ENCODE assay signal across 29 cellular contexts in the genomic region with DNA sequence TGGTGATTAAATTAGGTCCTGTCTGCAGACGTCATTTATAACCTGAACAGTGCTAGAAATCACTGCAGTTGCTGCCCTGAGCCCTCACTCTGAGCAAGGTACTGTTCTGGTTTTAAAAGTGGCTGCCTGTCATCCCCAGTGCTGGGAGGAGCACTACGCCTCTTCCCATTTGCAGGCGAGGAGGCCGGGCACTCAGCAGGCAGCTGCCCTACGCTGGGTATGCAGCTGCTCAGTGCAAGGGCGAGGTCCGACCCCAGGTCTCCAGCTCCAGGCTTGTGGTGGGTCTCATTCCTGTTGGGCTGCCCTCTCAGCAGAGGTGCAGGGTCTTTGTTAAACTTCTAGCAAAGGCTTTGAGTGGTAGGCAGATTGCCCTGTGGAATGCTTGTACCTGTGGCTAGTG. TPM values are rescaled to one million over a fixed set of nuclear protein-coding genes. Genes with fewer than 3 reads are reported as not detected.
A peak's percentile ranks its signal among the peaks of the same experiment; 100 is the strongest.
DNase-seq lines count a peak whose midpoint lies in the region; ATAC-seq and TF ChIP-seq lines count a peak whose summit lies in the region.
"Had no signal": no experiment of that assay in that cellular context is flagged by ENCODE, and none has a peak within 500 bp of the region (broad histone marks: within the 10 kb centered on the region; RNA-seq: fewer than 3 reads in every experiment).

No MANE protein-coding gene starts in this region.

- no peak overlapping the region for H3K4me3 Mint-ChIP-seq in H9
- H3K4me3 Mint-ChIP-seq: naive B cell had no signal

- no peak overlapping the region for H2AFZ ChIP-seq in H9 (ENCODE audit: low read length)

- no peak overlapping the region for H3K9ac ChIP-seq in H9 (ENCODE audit: extremely low read depth, insufficient read length, low read length)
- H3K9ac ChIP-seq: BLaER1, SK-N-SH had no signal

- no peak overlapping the region for H2BK15ac ChIP-seq in H9 (ENCODE audit: low read depth, low read length)

- no peaks in the 10 kb centered on the region; a peak in 1 of 5 replicates for H3K9me3 Mint-ChIP-seq in H9
- H3K9me3 Mint-ChIP-seq: activated naive CD4-positive, alpha-beta T cell treated with anti-CD3 and anti-CD28 coated beads, Interleukin-2, amount 50 U/mL, for 72 hours; activated T-helper 2 cell treated with anti-CD3 and anti-CD28 coated beads, Interferon-gamma antibody, Interleukin-2, Interleukin-4, amounts not matched to agents 10 μg/mL and 5 μg/mL and 100 μg/mL, durations not matched to agents 14 hours and 24 hours and 36 hours; naive B cell; stimulated activated naive B cell treated with anti-CD40 and anti-IgM and Interleukin-4, amounts not matched to agents 10 μg/mL and 1 μg/mL and 100 μg/mL, for 72 hours had no signal

- no peak overlapping the region for H3K4me2 ChIP-seq in H9 (ENCODE audit: insufficient read depth, insufficient read length, low read length)
- H3K4me2 ChIP-seq: BLaER1, SK-N-SH had no signal

- peak; percentile 12 for DNase-seq in H9
- DNase-seq in midbrain (lab: John Stamatoyannopoulos, UW), result peak; percentile 62
- DNase-seq in substantia nigra (lab: John Stamatoyannopoulos, UW), result peak in 13 of 49 donors; percentile 22 to 74 (median 54)
- DNase-seq in stimulated activated CD4-positive, alpha-beta T cell treated with anti-CD3 and anti-CD28 coated beads, Interleukin-2, amount 100 ng/mL, for 24 hours, result no peak
- DNase-seq in activated CD4-positive, alpha-beta T cell treated with anti-CD3 and anti-CD28 coated beads for 48 hours, result no peak
- DNase-seq: activated CD4-positive, alpha-beta T cell treated with anti-CD3 and anti-CD28 coated beads, Interleukin-2, amount 50 U/mL, for 48 hours; activated CD4-positive, CD25-positive, alpha-beta regulatory T cell; DMS 273 treated with DMSO at 0.1 percent for 48 hours; effector CD8-positive, alpha-beta T cell; left ventricle myocardium superior; MM.1S; naive B cell; NCI-H2029; NCI-H526; OCI-M1; SK-N-SH; stimulated activated naive B cell treated with anti-CD40 and anti-IgM and Interleukin-4, amounts not matched to agents 10 μg/mL and 1 μg/mL and 100 μg/mL, for 72 hours had no signal

- H3K23ac ChIP-seq in H9 (ENCODE audit: insufficient read length, low read depth, low read length), result no peak overlapping the region

- H4K5ac ChIP-seq in H9 (ENCODE audit: insufficient read length, low read depth, low read length), result no peak overlapping the region

- no peak overlapping the region for H3K27ac ChIP-seq in H9 (ENCODE audit: insufficient read length, low read depth, low read length)
- peak overlapping the region; percentile 92 for H3K27ac ChIP-seq in cingulate gyrus (ENCODE audit: low read depth, low read length)
- H3K27ac ChIP-seq in substantia nigra (ENCODE audit: low read depth, low read length, poor library complexity, severe bottlenecking), result peak overlapping the region; percentile 93
- H3K27ac ChIP-seq: BLaER1, breast epithelium, epithelial cell of prostate, prostate gland, testis, vagina had no signal

- no peaks in the 10 kb centered on the region for H3K9me3 ChIP-seq in H9 (ENCODE audit: control insufficient read depth, low read depth, low read length)
- H3K9me3 ChIP-seq: BLaER1, breast epithelium, prostate gland, SK-N-SH, testis, vagina had no signal

- no peaks in the 10 kb centered on the region for H3K27me3 Mint-ChIP-seq in H9 (ENCODE audit: low read depth)
- H3K27me3 Mint-ChIP-seq: naive B cell; stimulated activated naive B cell treated with anti-CD40 and anti-IgM and Interleukin-4, amounts not matched to agents 10 μg/mL and 1 μg/mL and 100 μg/mL, for 72 hours had no signal

- H2AK5ac ChIP-seq in H9 (ENCODE audit: insufficient read length, low read length), result no peak overlapping the region

- WGBS in H9 (ENCODE audit: extremely low coverage, insufficient read length, low lambda C conversion rate), result no CpG with 5 or more reads among the region's 7 CpGs

- no peaks in the 10 kb centered on the region for H3K79me2 ChIP-seq in H9 (ENCODE audit: insufficient read depth, low read length)

- no peaks in the 10 kb centered on the region for H3K27me3 ChIP-seq in H9 (ENCODE audit: insufficient read depth, low read length)
- H3K27me3 ChIP-seq: BLaER1, breast epithelium, testis, vagina had no signal

- no peaks in the 10 kb centered on the region for H3K23me2 ChIP-seq in H9 (ENCODE audit: insufficient read length, low read depth, low read length, poor library complexity, severe bottlenecking)

- no peak overlapping the region for H3K18ac ChIP-seq in H9 (ENCODE audit: insufficient read length, low read depth, low read length)

- H3K4me1 Mint-ChIP-seq in H9, result peaks cover 1 to 10% of the 10 kb centered on the region in 2 experiments; a peak in 3 of 4 replicates

- H3K27ac Mint-ChIP-seq in H9, result no peak overlapping the region
- H3K27ac Mint-ChIP-seq: activated T-helper 2 cell treated with anti-CD3 and anti-CD28 coated beads, Interferon-gamma antibody, Interleukin-2, Interleukin-4, amounts not matched to agents 10 μg/mL and 5 μg/mL and 100 μg/mL, durations not matched to agents 14 hours and 24 hours and 36 hours had no signal

- no peak overlapping the region for H2BK20ac ChIP-seq in H9 (ENCODE audit: low read depth, low read length, poor library complexity, severe bottlenecking)

- no peak overlapping the region for H3T11ph ChIP-seq in H9 (ENCODE audit: low read length)

- no peak overlapping the region for H3K14ac ChIP-seq in H9 (ENCODE audit: insufficient read depth, low read length)

- no peak for ATAC-seq in HG03439 (IDR thresholded peaks at IDR 0.05; ENCODE audit: unreplicated experiment)
- ATAC-seq: activated naive CD4-positive, alpha-beta T cell treated with anti-CD3 and anti-CD28 coated beads, Interleukin-2, amount 50 U/mL, for 72 hours; left ventricle myocardium superior; stimulated activated naive B cell treated with anti-CD40 and anti-IgM and Interleukin-4, amounts not matched to agents 10 μg/mL and 1 μg/mL and 100 μg/mL, for 72 hours had no signal

- H3K79me1 ChIP-seq in H9 (ENCODE audit: insufficient read depth, low read depth, low read length, poor library complexity, severe bottlenecking), result peaks cover 4% of the 10 kb centered on the region

- no peak overlapping the region for H2BK120ac ChIP-seq in H9 (ENCODE audit: low read depth, low read length, poor library complexity, severe bottlenecking)

- peaks cover 61 to 94% (median 79%) of the 10 kb centered on the region in 3 experiments; a peak in 6 of 7 replicates for H3K36me3 Mint-ChIP-seq in H9 (ENCODE audit: insufficient read depth in 1 of 3, low read depth in 3 of 3)

- H3K56ac ChIP-seq in H9 (ENCODE audit: insufficient read length, low read depth, low read length), result no peak overlapping the region

- H2BK5ac ChIP-seq in H9 (ENCODE audit: insufficient read length, low read length), result no peak overlapping the region

- H4K20me1 ChIP-seq in H9 (ENCODE audit: control insufficient read depth, insufficient read depth, insufficient read length), result no peaks in the 10 kb centered on the region

- H4K91ac ChIP-seq in H9 (ENCODE audit: insufficient read length, low read depth, low read length), result no peak overlapping the region

- no peak for TF ChIP-seq CTCF in H9 (conservative IDR thresholded peaks at IDR 0.05)

- no peak overlapping the region for H2BK12ac ChIP-seq in H9 (ENCODE audit: insufficient read length, low read depth, low read length)

- no peak overlapping the region for H3K4ac ChIP-seq in H9 (ENCODE audit: low read depth, low read length)

- no peaks in the 10 kb centered on the region for H3K4me1 ChIP-seq in H9 (ENCODE audit: insufficient read depth, low read length)
- H3K4me1 ChIP-seq: breast epithelium, prostate gland had no signal

- no peak overlapping the region for H4K8ac ChIP-seq in H9 (replicated peaks; ENCODE audit: insufficient read length, low read depth, low read length)

RNA-seq across cellular contexts. Expression of a gene that starts 15.7 kb away (rescaled TPM):
- 212 and 214 TPM in 2 replicates for total RNA-seq in H9 (2021)

RNA-seq across cellular contexts. Expression of a gene that starts 22.5 kb away (rescaled TPM):
- total RNA-seq in H9 (2021), result 0.29 TPM in 1 of 2 replicates, not detected in the other
- total RNA-seq: left ventricle myocardium superior; mesenteric fat pad; prostate gland; T-helper 1 cell treated with Interleukin-12 subunit alpha and Interleukin-12 subunit beta and Interleukin-4 antibody, amounts not matched to agents 30 ng/mL and 1 ng/mL, for 36 hours had no signal

RNA-seq across cellular contexts. Expression of a gene that starts 54.7 kb away (rescaled TPM):
- not detected in 2 replicates for total RNA-seq in H9 (2021)
- total RNA-seq: activated naive CD4-positive, alpha-beta T cell treated with anti-CD3 and anti-CD28 coated beads, Interleukin-2, amount 50 U/mL, for 72 hours; activated T-helper 2 cell treated with anti-CD3 and anti-CD28 coated beads, Interferon-gamma antibody, Interleukin-2, Interleukin-4, amounts not matched to agents 10 μg/mL and 5 μg/mL and 100 μg/mL, durations not matched to agents 14 hours and 24 hours and 36 hours; mesenteric fat pad; T-helper 1 cell treated with Interleukin-12 subunit alpha and Interleukin-12 subunit beta and Interleukin-4 antibody, amounts not matched to agents 30 ng/mL and 1 ng/mL, for 36 hours; vagina had no signal

Comparison
In these comparisons a context has a peak if more than half of its experiments do, and no peak if none do; other contexts are left out.
1. DNase-seq: peak in H9 (single experiment) and midbrain (single experiment); none in stimulated activated CD4-positive, alpha-beta T cell treated with anti-CD3 and anti-CD28 coated beads, Interleukin-2, amount 100 ng/mL, for 24 hours (0 of 2) and activated CD4-positive, alpha-beta T cell treated with anti-CD3 and anti-CD28 coated beads for 48 hours (single experiment).